In the genomic region with DNA sequence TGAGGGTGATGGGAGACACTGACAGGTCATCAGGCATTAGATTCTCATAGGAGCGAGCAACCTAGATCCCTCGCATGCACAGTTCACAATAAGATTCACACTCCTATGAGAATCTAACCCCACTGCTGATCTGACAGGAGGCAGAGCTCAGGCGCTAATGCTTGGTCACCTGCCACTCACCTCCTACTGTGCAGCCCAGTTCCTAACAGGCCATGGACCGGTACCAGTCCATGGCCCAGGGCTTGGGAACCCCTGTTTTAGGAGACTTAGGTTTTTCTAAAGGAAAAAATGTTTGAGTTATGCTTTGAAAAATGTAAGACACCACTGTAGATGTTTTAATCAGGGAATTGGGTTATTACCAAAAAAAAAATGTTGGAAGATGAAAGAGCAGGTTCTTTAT, we compare ENCODE assay signal across 2 cellular contexts.
TF ChIP-seq lines count a peak whose summit lies in the region.

No MANE protein-coding gene starts in this region.

TF ChIP-seq in liver, 16 proteins besides CTCF, POLR2A, EP300 and RAD21 (continued from another document):
- TF ChIP-seq, protein P1, sequence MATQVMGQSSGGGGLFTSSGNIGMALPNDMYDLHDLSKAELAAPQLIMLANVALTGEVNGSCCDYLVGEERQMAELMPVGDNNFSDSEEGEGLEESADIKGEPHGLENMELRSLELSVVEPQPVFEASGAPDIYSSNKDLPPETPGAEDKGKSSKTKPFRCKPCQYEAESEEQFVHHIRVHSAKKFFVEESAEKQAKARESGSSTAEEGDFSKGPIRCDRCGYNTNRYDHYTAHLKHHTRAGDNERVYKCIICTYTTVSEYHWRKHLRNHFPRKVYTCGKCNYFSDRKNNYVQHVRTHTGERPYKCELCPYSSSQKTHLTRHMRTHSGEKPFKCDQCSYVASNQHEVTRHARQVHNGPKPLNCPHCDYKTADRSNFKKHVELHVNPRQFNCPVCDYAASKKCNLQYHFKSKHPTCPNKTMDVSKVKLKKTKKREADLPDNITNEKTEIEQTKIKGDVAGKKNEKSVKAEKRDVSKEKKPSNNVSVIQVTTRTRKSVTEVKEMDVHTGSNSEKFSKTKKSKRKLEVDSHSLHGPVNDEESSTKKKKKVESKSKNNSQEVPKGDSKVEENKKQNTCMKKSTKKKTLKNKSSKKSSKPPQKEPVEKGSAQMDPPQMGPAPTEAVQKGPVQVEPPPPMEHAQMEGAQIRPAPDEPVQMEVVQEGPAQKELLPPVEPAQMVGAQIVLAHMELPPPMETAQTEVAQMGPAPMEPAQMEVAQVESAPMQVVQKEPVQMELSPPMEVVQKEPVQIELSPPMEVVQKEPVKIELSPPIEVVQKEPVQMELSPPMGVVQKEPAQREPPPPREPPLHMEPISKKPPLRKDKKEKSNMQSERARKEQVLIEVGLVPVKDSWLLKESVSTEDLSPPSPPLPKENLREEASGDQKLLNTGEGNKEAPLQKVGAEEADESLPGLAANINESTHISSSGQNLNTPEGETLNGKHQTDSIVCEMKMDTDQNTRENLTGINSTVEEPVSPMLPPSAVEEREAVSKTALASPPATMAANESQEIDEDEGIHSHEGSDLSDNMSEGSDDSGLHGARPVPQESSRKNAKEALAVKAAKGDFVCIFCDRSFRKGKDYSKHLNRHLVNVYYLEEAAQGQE (IDR thresholded peaks at IDR 0.05), result no peak
- TF ChIP-seq GABPA (IDR thresholded peaks at IDR 0.05 in 1 of 2, conservative IDR thresholded peaks at IDR 0.05 in 1 of 2) (no peak), FOXA1 (IDR thresholded peaks at IDR 0.05) (no peak)

TF ChIP-seq in HepG2, 621 proteins besides CTCF, POLR2A, EP300 and RAD21 (continued from another document):
- TF ChIP-seq, protein P2, sequence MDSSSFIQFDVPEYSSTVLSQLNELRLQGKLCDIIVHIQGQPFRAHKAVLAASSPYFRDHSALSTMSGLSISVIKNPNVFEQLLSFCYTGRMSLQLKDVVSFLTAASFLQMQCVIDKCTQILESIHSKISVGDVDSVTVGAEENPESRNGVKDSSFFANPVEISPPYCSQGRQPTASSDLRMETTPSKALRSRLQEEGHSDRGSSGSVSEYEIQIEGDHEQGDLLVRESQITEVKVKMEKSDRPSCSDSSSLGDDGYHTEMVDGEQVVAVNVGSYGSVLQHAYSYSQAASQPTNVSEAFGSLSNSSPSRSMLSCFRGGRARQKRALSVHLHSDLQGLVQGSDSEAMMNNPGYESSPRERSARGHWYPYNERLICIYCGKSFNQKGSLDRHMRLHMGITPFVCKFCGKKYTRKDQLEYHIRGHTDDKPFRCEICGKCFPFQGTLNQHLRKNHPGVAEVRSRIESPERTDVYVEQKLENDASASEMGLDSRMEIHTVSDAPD (CRISPR knock-in tag; IDR thresholded peaks at IDR 0.05), result no peak
- TF ChIP-seq, protein P3, sequence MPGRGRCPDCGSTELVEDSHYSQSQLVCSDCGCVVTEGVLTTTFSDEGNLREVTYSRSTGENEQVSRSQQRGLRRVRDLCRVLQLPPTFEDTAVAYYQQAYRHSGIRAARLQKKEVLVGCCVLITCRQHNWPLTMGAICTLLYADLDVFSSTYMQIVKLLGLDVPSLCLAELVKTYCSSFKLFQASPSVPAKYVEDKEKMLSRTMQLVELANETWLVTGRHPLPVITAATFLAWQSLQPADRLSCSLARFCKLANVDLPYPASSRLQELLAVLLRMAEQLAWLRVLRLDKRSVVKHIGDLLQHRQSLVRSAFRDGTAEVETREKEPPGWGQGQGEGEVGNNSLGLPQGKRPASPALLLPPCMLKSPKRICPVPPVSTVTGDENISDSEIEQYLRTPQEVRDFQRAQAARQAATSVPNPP (CRISPR knock-in tag; IDR thresholded peaks at IDR 0.05), result no peak
- TF ChIP-seq ELF3 (CRISPR knock-in tag; IDR thresholded peaks at IDR 0.05), result no peak
- no peak for TF ChIP-seq ZNF549 (CRISPR knock-in tag; IDR thresholded peaks at IDR 0.05)
